ENCODE assay signal across 13 cellular contexts in the genomic region with DNA sequence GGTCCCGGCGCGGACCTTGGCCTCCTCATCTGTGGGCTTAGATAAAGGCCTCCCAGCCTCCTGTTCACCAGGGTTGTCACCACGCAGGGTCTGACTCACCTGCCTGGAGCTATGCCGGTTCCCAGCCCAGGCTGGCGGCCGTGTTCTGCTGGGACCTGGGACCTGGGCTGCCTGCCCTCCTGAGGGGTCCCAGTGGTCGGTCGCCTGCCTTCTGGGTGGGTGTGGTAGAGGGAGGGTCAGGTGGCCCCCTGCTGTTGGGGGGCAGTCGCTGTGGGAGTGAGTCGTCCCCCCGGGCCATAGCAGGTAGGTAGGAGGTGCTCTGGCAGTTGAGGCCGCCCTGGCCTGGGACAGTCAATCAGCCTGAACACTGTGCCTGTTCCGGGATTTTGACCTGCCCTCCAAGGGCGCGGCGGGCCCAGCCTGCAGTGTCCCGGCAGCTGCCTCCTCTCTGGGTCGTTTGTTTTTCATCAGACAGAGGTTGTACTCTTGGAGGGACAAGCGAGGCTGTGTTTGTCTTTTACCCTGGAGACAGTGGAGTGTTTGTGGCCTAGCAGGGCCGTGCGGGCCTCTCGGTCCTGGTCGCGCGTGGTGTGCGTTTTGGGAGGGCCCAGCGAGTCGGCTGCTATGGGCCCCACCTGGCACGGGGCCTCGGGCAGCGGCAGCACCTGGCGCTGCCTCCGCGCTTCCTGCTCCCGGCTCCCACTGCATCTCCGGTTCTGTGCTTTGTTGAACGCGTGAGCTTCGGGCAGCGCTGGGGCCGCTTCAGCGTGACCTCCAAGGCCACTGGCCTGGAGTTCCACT. TPM values are rescaled to one million over a fixed set of nuclear protein-coding genes. Genes with fewer than 3 reads are reported as not detected.
DNase-seq lines count a peak whose midpoint lies in the region; ATAC-seq, FAIRE-seq and TF ChIP-seq lines count a peak whose summit lies in the region.
"Had no signal": no experiment of that assay in that cellular context is flagged by ENCODE, and none has a peak within 500 bp of the region (broad histone marks: within the 10 kb centered on the region; RNA-seq: fewer than 3 reads in every experiment).

No MANE protein-coding gene starts in this region.

- peak overlapping the region; percentile 73 for H3K9ac ChIP-seq in keratinocyte (ENCODE audit: control insufficient read depth, extremely low read depth, insufficient read depth, low read length)
- H3K9ac ChIP-seq in rectal smooth muscle tissue (ENCODE audit: low read length), result no peak overlapping the region
- H3K9ac ChIP-seq: parathyroid adenoma had no signal

- H3K27me3 ChIP-seq in Caco-2 (replicated peaks; ENCODE audit: control insufficient read depth, insufficient read depth, low read length) (no peaks in the 10 kb centered on the region), keratinocyte (ENCODE audit: control insufficient read depth, extremely low read depth, insufficient read depth, low read length) (no peaks in the 10 kb centered on the region), rectal smooth muscle tissue (ENCODE audit: control insufficient read depth, insufficient read depth, low read length) (no peaks in the 10 kb centered on the region)

- peaks cover 43% of the 10 kb centered on the region for H3K36me3 Mint-ChIP-seq in Caco-2 (ENCODE audit: insufficient read depth, unreplicated experiment)
- peaks cover 9% of the 10 kb centered on the region for H3K36me3 Mint-ChIP-seq in activated T-helper 17 cell treated with anti-CD3 and anti-CD28 coated beads, Interleukin-2, amount 50 U/mL, for 72 hours (ENCODE audit: low read depth)

- no peak for ATAC-seq in activated T-helper 17 cell treated with anti-CD3 and anti-CD28 coated beads, Interleukin-2, amount 50 U/mL, for 72 hours (replicated peaks)
- no peak for ATAC-seq in HG02884 (IDR thresholded peaks at IDR 0.05; ENCODE audit: unreplicated experiment)

- H3K9me1 ChIP-seq in keratinocyte (ENCODE audit: control insufficient read depth, extremely low read depth, insufficient read depth, low read length), result no peaks in the 10 kb centered on the region

- FAIRE-seq in keratinocyte (lab: Jason Lieb, UNC) (peak; percentile 36), D721Med (lab: Jason Lieb, UNC) (no peak)
- FAIRE-seq: GM19239 had no signal

- dilution Hi-C loops in keratinocyte (cut with MboI; ENCODE audit: extremely low pct_ligation_motif_present, low sequenced_read_pairs), result no loop called here

- peak; percentile 56 to 81 for DNase-seq in Caco-2
- DNase-seq in keratinocyte (ENCODE audit: low read depth, low spot score), result no peak
- DNase-seq in NCI-H2227 (lab: John Stamatoyannopoulos, UW; ENCODE audit: unreplicated experiment), result no peak
- no peak for DNase-seq in D721Med (ENCODE audit: insufficient read length, low spot score)
- DNase-seq in RKO (ENCODE audit: low spot score), result no peak
- DNase-seq: dermis blood vessel endothelial cell, NCI-H1694, OCI-M1 had no signal

- peak overlapping the region; percentile 10 for H2AFZ ChIP-seq in keratinocyte (ENCODE audit: control insufficient read depth, low read length)
- H2AFZ ChIP-seq: parathyroid adenoma had no signal

- H3K79me2 ChIP-seq in keratinocyte (ENCODE audit: control insufficient read depth, insufficient read depth, low read length), result peaks cover 59% of the 10 kb centered on the region

- no peaks in the 10 kb centered on the region for H3K9me3 Mint-ChIP-seq in Caco-2 (ENCODE audit: unreplicated experiment)
- no peaks in the 10 kb centered on the region for H3K9me3 Mint-ChIP-seq in activated T-helper 17 cell treated with anti-CD3 and anti-CD28 coated beads, Interleukin-2, amount 50 U/mL, for 72 hours

- H3K9me3 ChIP-seq in Caco-2, result no peaks in the 10 kb centered on the region
- H3K9me3 ChIP-seq in keratinocyte (ENCODE audit: control insufficient read depth, low read depth, low read length), result no peaks in the 10 kb centered on the region

- no peaks in the 10 kb centered on the region for H3K27me3 Mint-ChIP-seq in Caco-2 (ENCODE audit: insufficient read depth, unreplicated experiment)
- no peaks in the 10 kb centered on the region for H3K27me3 Mint-ChIP-seq in activated T-helper 17 cell treated with anti-CD3 and anti-CD28 coated beads, Interleukin-2, amount 50 U/mL, for 72 hours

- H3K4me2 ChIP-seq in keratinocyte (ENCODE audit: control insufficient read depth, extremely low read depth, insufficient read depth, low read depth, low read length), result peak overlapping the region; percentile 92

- intact Hi-C loops in Caco-2 (cut with micrococcal nuclease; ENCODE audit: unreplicated experiment), result no loop called here

- H3K36me3 ChIP-seq in Caco-2 (ENCODE audit: control insufficient read depth, insufficient read depth, low read length) (no peaks in the 10 kb centered on the region), keratinocyte (ENCODE audit: control insufficient read depth in 2 of 2, extremely low read depth in 1 of 2, insufficient read depth in 2 of 2, low read length in 2 of 2) (peaks cover under 1 to 3% of the 10 kb centered on the region in 2 experiments), rectal smooth muscle tissue (ENCODE audit: control insufficient read depth, insufficient read depth, low read length) (no peaks in the 10 kb centered on the region)

- peaks cover 8% of the 10 kb centered on the region for H3K4me1 Mint-ChIP-seq in Caco-2 (ENCODE audit: low read depth, unreplicated experiment)
- no peaks in the 10 kb centered on the region for H3K4me1 Mint-ChIP-seq in activated T-helper 17 cell treated with anti-CD3 and anti-CD28 coated beads, Interleukin-2, amount 50 U/mL, for 72 hours

- H3K4me3 ChIP-seq in Caco-2 (ENCODE audit: low read depth, low read length), result no peak overlapping the region
- peak overlapping the region; percentile 32 to 64 (median 64) for H3K4me3 ChIP-seq in keratinocyte (ENCODE audit: control insufficient read depth in 2 of 3, extremely low read depth in 1 of 3, insufficient read depth in 2 of 3, low read depth in 1 of 3, low read length in 3 of 3)
- peak overlapping the region; percentile 25 for H3K4me3 ChIP-seq in rectal smooth muscle tissue (ENCODE audit: low read length)

- no TSS peak for BruUV-seq in Caco-2 (replicated peaks; lab: Mats Ljungman, UMichigan)

- POLR2A ChIA-PET in Caco-2 (lab: Charles Lee), result interaction anchor here (0.6 kb wide), 1 partner anchor 387 kb away, joined by 5 read pairs; no protein-coding TSS in a partner anchor

- peak overlapping the region; percentile 35 for H3K4me3 Mint-ChIP-seq in Caco-2 (ENCODE audit: unreplicated experiment)
- peak overlapping the region; percentile 28 for H3K4me3 Mint-ChIP-seq in activated T-helper 17 cell treated with anti-CD3 and anti-CD28 coated beads, Interleukin-2, amount 50 U/mL, for 72 hours

- H4K20me1 ChIP-seq in keratinocyte (ENCODE audit: control insufficient read depth, extremely low read depth, insufficient read depth, low read length), result peaks cover 5% of the 10 kb centered on the region

- H3K4me1 ChIP-seq in Caco-2 (peaks cover 24% of the 10 kb centered on the region), keratinocyte (ENCODE audit: control insufficient read depth, extremely low read depth, insufficient read depth, low read length) (peaks cover 37% of the 10 kb centered on the region), rectal smooth muscle tissue (ENCODE audit: control insufficient read depth, insufficient read depth, low read length) (no peaks in the 10 kb centered on the region)

- CTCF ChIA-PET in Caco-2 (lab: Charles Lee), result no interaction called here

- H3K27ac ChIP-seq in keratinocyte (ENCODE audit: control insufficient read depth, insufficient read depth, low read length), result peak overlapping the region; percentile 66
- no peak overlapping the region for H3K27ac ChIP-seq in rectal smooth muscle tissue (ENCODE audit: low read depth, low read length)
- H3K27ac ChIP-seq: parathyroid adenoma had no signal

- TF ChIP-seq CTCF in Caco-2 (IDR thresholded peaks at IDR 0.05; ENCODE audit: insufficient read depth in 1 of 2, low read depth in 1 of 2, low read length in 1 of 2, severe bottlenecking in 1 of 2, unreplicated experiment in 1 of 2), result no peak
- no peak for TF ChIP-seq CTCF in keratinocyte (optimal IDR thresholded peaks at IDR 0.05 in 1 of 3, IDR thresholded peaks at IDR 0.05 in 1 of 3, conservative IDR thresholded peaks at IDR 0.05 in 1 of 3; ENCODE audit: extremely low read depth in 1 of 3, insufficient read depth in 2 of 3, low read length in 3 of 3)
- TF ChIP-seq CTCF in D721Med (IDR thresholded peaks at IDR 0.05; ENCODE audit: insufficient read depth, missing control alignments), result no peak

- H3K27ac Mint-ChIP-seq in Caco-2 (ENCODE audit: unreplicated experiment), result peak overlapping the region; percentile 48
- no peak overlapping the region for H3K27ac Mint-ChIP-seq in activated T-helper 17 cell treated with anti-CD3 and anti-CD28 coated beads, Interleukin-2, amount 50 U/mL, for 72 hours

RNA-seq across cellular contexts. Expression of gene ADAT3, which starts 2.6 kb away (rescaled TPM):
- 12.6 and 14.0 TPM in 2 replicates for total RNA-seq in Caco-2 (2022)
- 10 to 100 TPM; 11.6 to 12.2 TPM for total RNA-seq in activated T-helper 17 cell treated with anti-CD3 and anti-CD28 coated beads, Interleukin-2, amount 50 U/mL, for 72 hours
- polyA plus RNA-seq in keratinocyte, result 0.55 to 0.93 TPM (median 0.85 TPM) in 3 replicates
- polyA plus RNA-seq in keratinocyte (2011; ENCODE audit: low read depth), result 0.69 TPM
- polyA plus RNA-seq in keratinocyte (2011; cell fraction: cytosol; rRNA removed), result 0.15 and 1.7 TPM in 2 replicates
- 1.2 and 2.4 TPM in 2 replicates for polyA plus RNA-seq in keratinocyte (2011; cell fraction: nucleus; rRNA removed)
- 1.9 and 3.4 TPM in 2 replicates for polyA plus RNA-seq in keratinocyte (2012; ENCODE audit: low replicate concordance)
- polyA minus RNA-seq in keratinocyte, result 0.20 to 0.36 TPM in 2 of 3 replicates, not detected in the other
- polyA minus RNA-seq in keratinocyte (2011; cell fraction: cytosol; rRNA and poly(A)+ RNA removed), result 2.1 TPM
- 2.1 and 2.6 TPM in 2 replicates for polyA minus RNA-seq in keratinocyte (2011; cell fraction: nucleus; rRNA and poly(A)+ RNA removed)

RNA-seq across cellular contexts. Expression of gene SCAMP4, which starts 2.6 kb away (rescaled TPM):
- total RNA-seq in Caco-2 (2022), result 78.3 and 84.1 TPM in 2 replicates
- total RNA-seq in activated T-helper 17 cell treated with anti-CD3 and anti-CD28 coated beads, Interleukin-2, amount 50 U/mL, for 72 hours, result 10 to 100 TPM; 31.7 to 36.4 TPM
- polyA plus RNA-seq in keratinocyte, result 4.8 to 30.3 TPM (median 7.0 TPM) in 3 replicates
- polyA plus RNA-seq in keratinocyte (2011; ENCODE audit: low read depth), result 10.6 TPM
- polyA plus RNA-seq in keratinocyte (2011; cell fraction: cytosol; rRNA removed), result 7.3 and 17.8 TPM in 2 replicates
- 33.4 and 43.4 TPM in 2 replicates for polyA plus RNA-seq in keratinocyte (2011; cell fraction: nucleus; rRNA removed)
- polyA plus RNA-seq in keratinocyte (2012; ENCODE audit: low replicate concordance), result 27.2 and 45.1 TPM in 2 replicates
- 8.2 to 40.3 TPM (median 10.1 TPM) in 3 replicates for polyA minus RNA-seq in keratinocyte
- polyA minus RNA-seq in keratinocyte (2011; cell fraction: cytosol; rRNA and poly(A)+ RNA removed), result 62.7 TPM
- 38.2 and 42.0 TPM in 2 replicates for polyA minus RNA-seq in keratinocyte (2011; cell fraction: nucleus; rRNA and poly(A)+ RNA removed)

RNA-seq across cellular contexts. Expression of gene ABHD17A, which starts 22.5 kb away (rescaled TPM):
- total RNA-seq in Caco-2 (2022), result 47.7 and 51.8 TPM in 2 replicates
- 100 to 1,000 TPM in 1 of 2 donors, 10 to 100 TPM in 1; 84.4 to 109 TPM for total RNA-seq in activated T-helper 17 cell treated with anti-CD3 and anti-CD28 coated beads, Interleukin-2, amount 50 U/mL, for 72 hours
- 27.2 to 67.3 TPM (median 31.0 TPM) in 3 replicates for polyA plus RNA-seq in keratinocyte
- polyA plus RNA-seq in keratinocyte (2011; ENCODE audit: low read depth), result 9.2 TPM
- 20.8 and 62.5 TPM in 2 replicates for polyA plus RNA-seq in keratinocyte (2011; cell fraction: cytosol; rRNA removed)
- polyA plus RNA-seq in keratinocyte (2011; cell fraction: nucleus; rRNA removed), result 29.9 and 47.5 TPM in 2 replicates
- polyA plus RNA-seq in keratinocyte (2012; ENCODE audit: low replicate concordance), result 20.6 and 43.3 TPM in 2 replicates
- 13.2 to 23.4 TPM (median 20.6 TPM) in 3 replicates for polyA minus RNA-seq in keratinocyte
- polyA minus RNA-seq in keratinocyte (2011; cell fraction: cytosol; rRNA and poly(A)+ RNA removed), result 122 TPM
- 13.3 and 22.2 TPM in 2 replicates for polyA minus RNA-seq in keratinocyte (2011; cell fraction: nucleus; rRNA and poly(A)+ RNA removed)

RNA-seq across cellular contexts. Expression of gene CSNK1G2, which starts 33.2 kb away (rescaled TPM):
- 44.4 and 49.6 TPM in 2 replicates for total RNA-seq in Caco-2 (2022)
- 10 to 100 TPM; 50.2 to 50.7 TPM for total RNA-seq in activated T-helper 17 cell treated with anti-CD3 and anti-CD28 coated beads, Interleukin-2, amount 50 U/mL, for 72 hours
- 32.5 to 72.4 TPM (median 34.9 TPM) in 3 replicates for polyA plus RNA-seq in keratinocyte
- polyA plus RNA-seq in keratinocyte (2011; ENCODE audit: low read depth), result 14.4 TPM
- polyA plus RNA-seq in keratinocyte (2011; cell fraction: cytosol; rRNA removed), result 22.1 and 49.3 TPM in 2 replicates
- polyA plus RNA-seq in keratinocyte (2011; cell fraction: nucleus; rRNA removed), result 90.4 and 133 TPM in 2 replicates
- polyA plus RNA-seq in keratinocyte (2012; ENCODE audit: low replicate concordance), result 25.9 and 54.3 TPM in 2 replicates
- polyA minus RNA-seq in keratinocyte, result 35.5 to 112 TPM (median 44.5 TPM) in 3 replicates
- 56.2 TPM for polyA minus RNA-seq in keratinocyte (2011; cell fraction: cytosol; rRNA and poly(A)+ RNA removed)
- 27.7 and 34.6 TPM in 2 replicates for polyA minus RNA-seq in keratinocyte (2011; cell fraction: nucleus; rRNA and poly(A)+ RNA removed)

RNA-seq across cellular contexts. Expression of gene KLF16, which starts 44.4 kb away (rescaled TPM):
- 26.5 and 26.8 TPM in 2 replicates for total RNA-seq in Caco-2 (2022)
- 10 to 100 TPM; 16.3 to 32.9 TPM for total RNA-seq in activated T-helper 17 cell treated with anti-CD3 and anti-CD28 coated beads, Interleukin-2, amount 50 U/mL, for 72 hours
- 4.9 to 14.7 TPM (median 6.0 TPM) in 3 replicates for polyA plus RNA-seq in keratinocyte
- polyA plus RNA-seq in keratinocyte (2011; ENCODE audit: low read depth), result 2.6 TPM
- polyA plus RNA-seq in keratinocyte (2011; cell fraction: cytosol; rRNA removed), result 4.7 and 19.3 TPM in 2 replicates
- polyA plus RNA-seq in keratinocyte (2011; cell fraction: nucleus; rRNA removed), result 7.7 and 17.7 TPM in 2 replicates
- 13.9 and 30.6 TPM in 2 replicates for polyA plus RNA-seq in keratinocyte (2012; ENCODE audit: low replicate concordance)
- 1.9 to 11.4 TPM (median 2.2 TPM) in 3 replicates for polyA minus RNA-seq in keratinocyte
- 48.5 TPM for polyA minus RNA-seq in keratinocyte (2011; cell fraction: cytosol; rRNA and poly(A)+ RNA removed)
- polyA minus RNA-seq in keratinocyte (2011; cell fraction: nucleus; rRNA and poly(A)+ RNA removed), result 8.2 and 11.3 TPM in 2 replicates

Comparison
In these comparisons a context has a peak if more than half of its experiments do, and no peak if none do; other contexts are left out.
1. DNase-seq: peak in Caco-2 (2 of 2); none in keratinocyte (single experiment), NCI-H2227 (single experiment), D721Med (single experiment) and RKO (single experiment).